In the genomic region with DNA sequence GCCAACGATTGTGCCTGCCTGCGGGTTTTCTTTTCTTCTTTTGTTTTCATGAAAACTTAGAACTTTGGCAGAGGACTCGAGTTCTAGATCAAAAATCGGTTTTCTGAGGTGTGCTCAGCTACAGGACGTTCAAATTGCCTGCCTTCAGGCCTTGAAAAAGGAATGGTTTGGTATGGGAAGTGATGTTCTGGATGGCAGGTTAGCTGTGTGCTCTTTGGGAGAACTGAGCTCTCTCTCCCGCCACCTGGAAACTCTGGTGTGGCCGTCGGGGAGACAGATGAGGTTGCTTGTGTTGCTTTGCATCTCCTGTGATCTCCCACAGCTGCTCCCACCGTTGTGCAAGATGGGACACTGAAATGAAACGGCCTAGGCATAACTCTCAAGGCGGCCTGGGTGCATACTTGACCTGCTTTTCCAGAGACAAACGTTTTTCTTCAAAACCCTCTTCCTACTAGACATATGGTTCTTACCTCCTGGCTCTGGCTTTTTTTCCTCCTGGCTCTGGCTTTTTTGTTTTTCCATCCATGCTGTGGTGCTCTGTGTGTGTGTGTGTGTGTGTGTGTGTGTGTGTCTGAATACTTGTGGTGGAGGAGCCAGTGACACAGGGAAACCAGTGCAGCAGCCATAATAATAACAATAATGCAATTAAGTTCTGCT, we compare ENCODE assay signal across 8 cellular contexts.
A peak's percentile ranks its signal among the peaks of the same experiment; 100 is the strongest.
DNase-seq lines count a peak whose midpoint lies in the region; TF ChIP-seq lines count a peak whose summit lies in the region.

No MANE protein-coding gene starts in this region.

- H3K9me3 ChIP-seq in adipocyte (ENCODE audit: control insufficient read depth, low read length) (no peaks in the 10 kb centered on the region), iPS DF 6.9 (ENCODE audit: control insufficient read depth, insufficient read depth, low read length) (no peaks in the 10 kb centered on the region)

- WGBS in iPS DF 6.9 (ENCODE audit: insufficient coverage, insufficient read length), result no CpG with 5 or more reads among the region's 12 CpGs

- peak overlapping the region; percentile 88 for H3K4me3 ChIP-seq in AG09309 (ENCODE audit: control insufficient read depth, low read depth, low read length)
- H3K4me3 ChIP-seq in adipocyte (ENCODE audit: low read length), result peak overlapping the region; percentile 90
- H3K4me3 ChIP-seq in iPS DF 6.9 (ENCODE audit: low read length), result peak overlapping the region; percentile 82; the same call in 1 of the 2 replicates
- peak overlapping the region; percentile 84 for H3K4me3 ChIP-seq in skeletal muscle cell (ENCODE audit: low read depth, low read length)

- no peak for DNase-seq in AG09309 (ENCODE audit: low read depth)
- DNase-seq in HEK293T (ENCODE audit: extremely low spot score), result peak; percentile 17
- DNase-seq in adipocyte (ENCODE audit: low read depth), result peak; percentile 60
- no peak for DNase-seq in iPS DF 6.9 (ENCODE audit: low read depth, low spot score)
- no peak for DNase-seq in skeletal muscle cell (ENCODE audit: low read depth)
- DNase-seq in GM10248 (ENCODE audit: extremely low spot score), result no peak
- no peak for DNase-seq in T1000 (lab: John Stamatoyannopoulos, UW)
- DNase-seq in HuH-7.5 (ENCODE audit: low spot score), result no peak

- H3K27ac ChIP-seq in iPS DF 6.9 (ENCODE audit: low read length), result no peak overlapping the region

- TF ChIP-seq CTCF in AG09309 (IDR thresholded peaks at IDR 0.05; ENCODE audit: control insufficient read depth, insufficient read depth, low read depth, low read length, missing control alignments), result no peak
- TF ChIP-seq CTCF in GM10248 (IDR thresholded peaks at IDR 0.05; ENCODE audit: control extremely low read depth, extremely low read depth, low read depth, missing control alignments), result no peak

- peak overlapping the region; percentile 90 for H3K9ac ChIP-seq in adipocyte (ENCODE audit: low read length)

- peaks cover 22% of the 10 kb centered on the region for H3K4me1 ChIP-seq in adipocyte (ENCODE audit: control insufficient read depth, insufficient read depth, low read length)
- peaks cover 1% of the 10 kb centered on the region; the same call in 1 of the 2 replicates for H3K4me1 ChIP-seq in iPS DF 6.9 (ENCODE audit: control insufficient read depth, insufficient read depth, low read length)

- POLR2A ChIA-PET in HEK293T (lab: Yijun Ruan, JAX) (interaction anchor here (1.0 kb wide), 1 partner anchor 85 kb away, joined by 4 read pairs; no protein-coding TSS in a partner anchor), GM10248 (lab: Yijun Ruan, JAX) (no interaction called here)

- no peaks in the 10 kb centered on the region for H3K36me3 ChIP-seq in adipocyte (ENCODE audit: control insufficient read depth, insufficient read depth, low read length, severe bottlenecking)
- no peaks in the 10 kb centered on the region for H3K36me3 ChIP-seq in iPS DF 6.9 (ENCODE audit: control insufficient read depth, insufficient read depth, low read length)

- no peaks in the 10 kb centered on the region for H3K27me3 ChIP-seq in adipocyte (replicated peaks; ENCODE audit: control insufficient read depth, insufficient read depth, low read length)
- no peaks in the 10 kb centered on the region for H3K27me3 ChIP-seq in iPS DF 6.9 (ENCODE audit: control insufficient read depth, insufficient read depth, low read length)

- CTCF ChIA-PET in HEK293T (lab: Yijun Ruan, JAX) (interaction anchor here (0.6 kb wide), 1 partner anchor 77 kb away, joined by 4 read pairs; no protein-coding TSS in a partner anchor), GM10248 (lab: Yijun Ruan, JAX) (interaction anchor here (1.4 to 1.9 kb wide), 4 partner anchors 11 to 299 kb away, joined by 4 to 5 read pairs (median 4); no protein-coding TSS in a partner anchor)

TF ChIP-seq in HEK293T, 16 proteins besides CTCF, POLR2A, EP300 and RAD21:
- TF ChIP-seq ARNT (IDR thresholded peaks at IDR 0.05) (no peak), CTBP1 (IDR thresholded peaks at IDR 0.05; ENCODE audit: borderline replicate concordance) (no peak), FOXK2 (IDR thresholded peaks at IDR 0.05) (no peak), L3MBTL2 (conservative IDR thresholded peaks at IDR 0.05) (no peak), FOXM1 (IDR thresholded peaks at IDR 0.05; ENCODE audit: borderline replicate concordance) (no peak), ZNF384 (IDR thresholded peaks at IDR 0.05) (no peak), HDGF (IDR thresholded peaks at IDR 0.05; ENCODE audit: borderline replicate concordance) (no peak), LEF1 (IDR thresholded peaks at IDR 0.05; ENCODE audit: borderline replicate concordance) (no peak), SP1 (IDR thresholded peaks at IDR 0.05) (no peak), FOXA1 (IDR thresholded peaks at IDR 0.05) (no peak), NFRKB (IDR thresholded peaks at IDR 0.05) (no peak), BHLHE40 (IDR thresholded peaks at IDR 0.05; ENCODE audit: borderline replicate concordance) (no peak), ELF4 (IDR thresholded peaks at IDR 0.05) (no peak), TARDBP (IDR thresholded peaks at IDR 0.05) (no peak), SUZ12 (IDR thresholded peaks at IDR 0.05) (no peak)
- TF ChIP-seq, protein P1, sequence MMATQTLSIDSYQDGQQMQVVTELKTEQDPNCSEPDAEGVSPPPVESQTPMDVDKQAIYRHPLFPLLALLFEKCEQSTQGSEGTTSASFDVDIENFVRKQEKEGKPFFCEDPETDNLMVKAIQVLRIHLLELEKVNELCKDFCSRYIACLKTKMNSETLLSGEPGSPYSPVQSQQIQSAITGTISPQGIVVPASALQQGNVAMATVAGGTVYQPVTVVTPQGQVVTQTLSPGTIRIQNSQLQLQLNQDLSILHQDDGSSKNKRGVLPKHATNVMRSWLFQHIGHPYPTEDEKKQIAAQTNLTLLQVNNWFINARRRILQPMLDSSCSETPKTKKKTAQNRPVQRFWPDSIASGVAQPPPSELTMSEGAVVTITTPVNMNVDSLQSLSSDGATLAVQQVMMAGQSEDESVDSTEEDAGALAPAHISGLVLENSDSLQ (IDR thresholded peaks at IDR 0.05), result no peak

Comparison
In these comparisons a context has a peak if more than half of its experiments do, and no peak if none do; other contexts are left out.
1. DNase-seq: peak in HEK293T (single experiment) and adipocyte (single experiment); none in AG09309 (single experiment), iPS DF 6.9 (single experiment), skeletal muscle cell (single experiment), GM10248 (single experiment), T1000 (single experiment) and HuH-7.5 (single experiment).
2. Peak in every context shown above with its lines, with median percentiles within 50 percentile points of each other: H3K4me3 ChIP-seq.